In genomic region chr12:46388427-46388992, GRCh38 we compare ENCODE assay signal across 8 cellular contexts. TPM values are rescaled to one million over a fixed set of nuclear protein-coding genes. Genes with fewer than 3 reads are reported as not detected.
A peak's percentile ranks its signal among the peaks of the same experiment; 100 is the strongest.
DNase-seq lines count a peak whose midpoint lies in the region; ATAC-seq lines count a peak whose summit lies in the region.

No MANE protein-coding gene starts in this region.

- peak overlapping the region; percentile 29 for H3K4me3 Mint-ChIP-seq in T-helper 2 cell treated with Interferon-gamma antibody and Interleukin-4, amounts not matched to agents 5 μg/mL and 100 μg/mL, for 36 hours

- no peaks in the 10 kb centered on the region for H3K27me3 Mint-ChIP-seq in T-helper 2 cell treated with Interferon-gamma antibody and Interleukin-4, amounts not matched to agents 5 μg/mL and 100 μg/mL, for 36 hours (ENCODE audit: low read depth)

- peak overlapping the region; percentile 75 for H3K18ac ChIP-seq in mesendoderm (ENCODE audit: low read length)

- H3K56ac ChIP-seq in mesendoderm (ENCODE audit: low read length), result no peak overlapping the region

- no peak overlapping the region for H3K23ac ChIP-seq in mesendoderm (ENCODE audit: low read length)

- H3K4me3 ChIP-seq in mesendoderm (ENCODE audit: low read length), result no peak overlapping the region

- H3K4ac ChIP-seq in mesendoderm (ENCODE audit: low read depth, low read length), result no peak overlapping the region

- H3K79me2 ChIP-seq in mesendoderm (ENCODE audit: control insufficient read depth, insufficient read depth, low read length), result no peaks in the 10 kb centered on the region

- H3K4me2 ChIP-seq in mesendoderm (ENCODE audit: low read length), result no peak overlapping the region

- WGBS in mesendoderm (ENCODE audit: extremely low coverage, insufficient coverage, low lambda C conversion rate), result no CpG with 5 or more reads among the region's 3 CpGs

- no peaks in the 10 kb centered on the region for H3K9me3 Mint-ChIP-seq in T-helper 2 cell treated with Interferon-gamma antibody and Interleukin-4, amounts not matched to agents 5 μg/mL and 100 μg/mL, for 36 hours

- no peak overlapping the region for H2AK5ac ChIP-seq in mesendoderm (ENCODE audit: low read length)

- H3K4me1 ChIP-seq in mesendoderm (ENCODE audit: control insufficient read depth, low read depth, low read length), result peaks cover 10% of the 10 kb centered on the region

- no peak overlapping the region for H3K9ac ChIP-seq in mesendoderm (ENCODE audit: low read length)

- no peak overlapping the region for H3K27ac Mint-ChIP-seq in T-helper 2 cell treated with Interferon-gamma antibody and Interleukin-4, amounts not matched to agents 5 μg/mL and 100 μg/mL, for 36 hours

- no peak overlapping the region for H2BK15ac ChIP-seq in mesendoderm (replicated peaks; ENCODE audit: low read depth)

- no peak overlapping the region for H3K27ac ChIP-seq in mesendoderm (ENCODE audit: low read depth, low read length)

- H2BK5ac ChIP-seq in mesendoderm (ENCODE audit: low read length), result no peak overlapping the region

- H3K27me3 ChIP-seq in mesendoderm (ENCODE audit: insufficient read depth, low read length, poor library complexity), result no peaks in the 10 kb centered on the region

- peaks cover 53% of the 10 kb centered on the region for H3K4me1 Mint-ChIP-seq in T-helper 2 cell treated with Interferon-gamma antibody and Interleukin-4, amounts not matched to agents 5 μg/mL and 100 μg/mL, for 36 hours (ENCODE audit: low read depth)

- no peaks in the 10 kb centered on the region for H3K36me3 ChIP-seq in mesendoderm (ENCODE audit: control insufficient read depth, insufficient read depth, low read length)

- H2BK120ac ChIP-seq in mesendoderm (ENCODE audit: low read depth, low read length), result no peak overlapping the region

- no peak for DNase-seq in T-helper 2 cell treated with Interferon-gamma antibody and Interleukin-4, amounts not matched to agents 5 μg/mL and 100 μg/mL, for 36 hours (ENCODE audit: low spot score)
- DNase-seq in T-helper 2 cell (no peak), OCI-M1 (lab: John Stamatoyannopoulos, UW) (peak; percentile 23), mesendoderm (no peak), DMS114 treated with DMSO at 0.1 percent for 48 hours (lab: John Stamatoyannopoulos, UW; ENCODE audit: unreplicated experiment) (no peak), HuH-7.5 (ENCODE audit: low spot score) (no peak)
- DNase-seq in stimulated activated CD4-positive, alpha-beta T cell treated with anti-CD3 and anti-CD28 coated beads, Interleukin-4, amount 100 ng/mL, for 1 hour, result no peak

- H3K36me3 Mint-ChIP-seq in T-helper 2 cell treated with Interferon-gamma antibody and Interleukin-4, amounts not matched to agents 5 μg/mL and 100 μg/mL, for 36 hours (ENCODE audit: low read depth), result peaks cover 38% of the 10 kb centered on the region

- ATAC-seq in HG02870 (IDR thresholded peaks at IDR 0.05; ENCODE audit: unreplicated experiment), result peak; percentile 63

- H4K5ac ChIP-seq in mesendoderm (ENCODE audit: low read length), result no peak overlapping the region

- H4K8ac ChIP-seq in mesendoderm (ENCODE audit: low read depth, low read length), result no peak overlapping the region

- H3K79me1 ChIP-seq in mesendoderm (ENCODE audit: low read length), result no peaks in the 10 kb centered on the region

RNA-seq across cellular contexts. Expression of gene SLC38A2, which starts 15.9 kb away (rescaled TPM):
- 295 TPM for polyA plus RNA-seq in mesendoderm (2013, experiment 1 of 2)
- 286 TPM for polyA plus RNA-seq in mesendoderm (2013, experiment 2 of 2)
